1 cellular context compared by ENCODE assay signal in the genomic region with DNA sequence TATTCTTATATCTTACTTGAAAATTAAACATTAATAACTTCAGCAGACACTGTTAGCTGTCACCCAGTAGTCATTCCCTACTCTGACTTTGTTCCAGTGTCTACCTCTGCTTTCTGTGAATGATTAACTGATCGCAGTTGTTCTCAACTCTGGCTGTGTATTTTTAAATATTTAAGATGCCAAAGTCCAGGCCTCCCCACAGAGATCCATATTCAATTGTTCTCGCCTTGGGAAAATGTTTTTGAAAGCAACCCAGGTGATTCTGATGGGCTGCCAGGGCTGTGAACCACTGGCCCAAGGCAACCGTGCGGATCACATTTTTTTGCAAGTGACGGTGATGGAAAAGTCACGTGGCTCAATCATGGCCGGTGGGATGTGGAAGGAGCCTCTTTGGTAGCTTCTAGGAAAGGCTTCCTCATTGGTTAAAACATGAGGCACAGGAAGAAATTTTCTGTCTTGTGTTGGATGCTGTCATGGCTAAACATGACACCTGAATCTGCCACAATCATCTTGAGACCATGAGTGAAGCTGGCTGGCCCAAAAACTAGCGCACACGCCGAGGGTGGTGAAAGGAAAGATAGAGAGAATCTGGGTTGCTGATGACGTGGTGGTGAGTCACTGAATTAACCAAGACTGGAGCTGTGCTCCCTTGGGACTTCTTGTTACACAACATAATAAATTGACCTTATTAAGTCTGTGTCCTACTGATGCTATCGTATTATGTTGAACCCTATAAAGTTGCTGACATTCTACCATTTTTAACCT.
TF ChIP-seq lines count a peak whose summit lies in the region.

No MANE protein-coding gene starts in this region.

TF ChIP-seq in HepG2, 621 proteins besides CTCF, POLR2A, EP300 and RAD21 (continued from another document and continues in another):
- TF ChIP-seq, protein P1, sequence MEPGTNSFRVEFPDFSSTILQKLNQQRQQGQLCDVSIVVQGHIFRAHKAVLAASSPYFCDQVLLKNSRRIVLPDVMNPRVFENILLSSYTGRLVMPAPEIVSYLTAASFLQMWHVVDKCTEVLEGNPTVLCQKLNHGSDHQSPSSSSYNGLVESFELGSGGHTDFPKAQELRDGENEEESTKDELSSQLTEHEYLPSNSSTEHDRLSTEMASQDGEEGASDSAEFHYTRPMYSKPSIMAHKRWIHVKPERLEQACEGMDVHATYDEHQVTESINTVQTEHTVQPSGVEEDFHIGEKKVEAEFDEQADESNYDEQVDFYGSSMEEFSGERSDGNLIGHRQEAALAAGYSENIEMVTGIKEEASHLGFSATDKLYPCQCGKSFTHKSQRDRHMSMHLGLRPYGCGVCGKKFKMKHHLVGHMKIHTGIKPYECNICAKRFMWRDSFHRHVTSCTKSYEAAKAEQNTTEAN (CRISPR knock-in tag; conservative IDR thresholded peaks at IDR 0.05) = no peak
- TF ChIP-seq MZF1 (CRISPR knock-in tag; IDR thresholded peaks at IDR 0.05; ENCODE audit: borderline replicate concordance) = no peak
- TF ChIP-seq, protein P2, sequence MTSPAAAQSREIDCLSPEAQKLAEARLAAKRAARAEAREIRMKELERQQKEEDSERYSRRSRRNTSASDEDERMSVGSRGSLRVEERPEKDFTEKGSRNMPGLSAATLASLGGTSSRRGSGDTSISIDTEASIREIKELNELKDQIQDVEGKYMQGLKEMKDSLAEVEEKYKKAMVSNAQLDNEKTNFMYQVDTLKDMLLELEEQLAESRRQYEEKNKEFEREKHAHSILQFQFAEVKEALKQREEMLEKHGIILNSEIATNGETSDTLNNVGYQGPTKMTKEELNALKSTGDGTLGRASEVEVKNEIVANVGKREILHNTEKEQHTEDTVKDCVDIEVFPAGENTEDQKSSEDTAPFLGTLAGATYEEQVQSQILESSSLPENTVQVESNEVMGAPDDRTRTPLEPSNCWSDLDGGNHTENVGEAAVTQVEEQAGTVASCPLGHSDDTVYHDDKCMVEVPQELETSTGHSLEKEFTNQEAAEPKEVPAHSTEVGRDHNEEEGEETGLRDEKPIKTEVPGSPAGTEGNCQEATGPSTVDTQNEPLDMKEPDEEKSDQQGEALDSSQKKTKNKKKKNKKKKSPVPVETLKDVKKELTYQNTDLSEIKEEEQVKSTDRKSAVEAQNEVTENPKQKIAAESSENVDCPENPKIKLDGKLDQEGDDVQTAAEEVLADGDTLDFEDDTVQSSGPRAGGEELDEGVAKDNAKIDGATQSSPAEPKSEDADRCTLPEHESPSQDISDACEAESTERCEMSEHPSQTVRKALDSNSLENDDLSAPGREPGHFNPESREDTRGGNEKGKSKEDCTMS (CRISPR knock-in tag; conservative IDR thresholded peaks at IDR 0.05) = no peak
- no peak for TF ChIP-seq MAFF (IDR thresholded peaks at IDR 0.05; ENCODE audit: low read depth, low read length)
- no peak for TF ChIP-seq ATAD3A (CRISPR knock-in tag; IDR thresholded peaks at IDR 0.05)
- TF ChIP-seq, protein P3, sequence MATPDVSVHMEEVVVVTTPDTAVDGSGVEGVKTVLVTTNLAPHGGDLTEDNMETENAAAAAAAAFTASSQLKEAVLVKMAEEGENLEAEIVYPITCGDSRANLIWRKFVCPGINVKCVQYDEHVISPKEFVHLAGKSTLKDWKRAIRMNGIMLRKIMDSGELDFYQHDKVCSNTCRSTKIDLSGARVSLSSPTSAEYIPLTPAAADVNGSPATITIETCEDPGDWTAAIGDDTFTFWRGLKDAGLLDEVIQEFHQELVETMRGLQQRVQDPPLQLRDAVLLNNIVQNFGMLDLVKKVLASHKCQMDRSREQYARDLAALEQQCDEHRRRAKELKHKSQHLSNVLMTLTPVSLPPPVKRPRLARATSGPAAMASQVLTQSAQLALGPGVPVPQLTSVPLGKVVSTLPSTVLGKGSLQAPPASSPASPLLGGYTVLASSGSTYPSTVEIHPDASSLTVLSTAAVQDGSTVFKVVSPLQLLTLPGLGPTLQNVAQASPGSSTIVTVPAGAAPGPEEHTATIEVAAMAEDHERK (CRISPR knock-in tag; IDR thresholded peaks at IDR 0.05; ENCODE audit: low read depth) = no peak
- no peak for TF ChIP-seq MAF1 (CRISPR knock-in tag; IDR thresholded peaks at IDR 0.05; ENCODE audit: borderline replicate concordance)
- no peak for TF ChIP-seq ZNF33B (CRISPR knock-in tag; IDR thresholded peaks at IDR 0.05)
- TF ChIP-seq, protein P4, sequence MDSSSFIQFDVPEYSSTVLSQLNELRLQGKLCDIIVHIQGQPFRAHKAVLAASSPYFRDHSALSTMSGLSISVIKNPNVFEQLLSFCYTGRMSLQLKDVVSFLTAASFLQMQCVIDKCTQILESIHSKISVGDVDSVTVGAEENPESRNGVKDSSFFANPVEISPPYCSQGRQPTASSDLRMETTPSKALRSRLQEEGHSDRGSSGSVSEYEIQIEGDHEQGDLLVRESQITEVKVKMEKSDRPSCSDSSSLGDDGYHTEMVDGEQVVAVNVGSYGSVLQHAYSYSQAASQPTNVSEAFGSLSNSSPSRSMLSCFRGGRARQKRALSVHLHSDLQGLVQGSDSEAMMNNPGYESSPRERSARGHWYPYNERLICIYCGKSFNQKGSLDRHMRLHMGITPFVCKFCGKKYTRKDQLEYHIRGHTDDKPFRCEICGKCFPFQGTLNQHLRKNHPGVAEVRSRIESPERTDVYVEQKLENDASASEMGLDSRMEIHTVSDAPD (CRISPR knock-in tag; IDR thresholded peaks at IDR 0.05) = no peak
- TF ChIP-seq NFATC3 (CRISPR knock-in tag; IDR thresholded peaks at IDR 0.05) = no peak
- no peak for TF ChIP-seq ZFP90 (CRISPR knock-in tag; IDR thresholded peaks at IDR 0.05; ENCODE audit: borderline replicate concordance)
- no peak for TF ChIP-seq ZNF841 (CRISPR knock-in tag; IDR thresholded peaks at IDR 0.05; ENCODE audit: borderline replicate concordance)
- TF ChIP-seq, protein P5, sequence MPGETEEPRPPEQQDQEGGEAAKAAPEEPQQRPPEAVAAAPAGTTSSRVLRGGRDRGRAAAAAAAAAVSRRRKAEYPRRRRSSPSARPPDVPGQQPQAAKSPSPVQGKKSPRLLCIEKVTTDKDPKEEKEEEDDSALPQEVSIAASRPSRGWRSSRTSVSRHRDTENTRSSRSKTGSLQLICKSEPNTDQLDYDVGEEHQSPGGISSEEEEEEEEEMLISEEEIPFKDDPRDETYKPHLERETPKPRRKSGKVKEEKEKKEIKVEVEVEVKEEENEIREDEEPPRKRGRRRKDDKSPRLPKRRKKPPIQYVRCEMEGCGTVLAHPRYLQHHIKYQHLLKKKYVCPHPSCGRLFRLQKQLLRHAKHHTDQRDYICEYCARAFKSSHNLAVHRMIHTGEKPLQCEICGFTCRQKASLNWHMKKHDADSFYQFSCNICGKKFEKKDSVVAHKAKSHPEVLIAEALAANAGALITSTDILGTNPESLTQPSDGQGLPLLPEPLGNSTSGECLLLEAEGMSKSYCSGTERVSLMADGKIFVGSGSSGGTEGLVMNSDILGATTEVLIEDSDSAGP (CRISPR knock-in tag; IDR thresholded peaks at IDR 0.05; ENCODE audit: borderline replicate concordance) = peak; percentile 38; the same call in 1 of the 2 replicates
- TF ChIP-seq MIER3 (CRISPR knock-in tag; IDR thresholded peaks at IDR 0.05; ENCODE audit: borderline replicate concordance) = no peak
- TF ChIP-seq, protein P6, sequence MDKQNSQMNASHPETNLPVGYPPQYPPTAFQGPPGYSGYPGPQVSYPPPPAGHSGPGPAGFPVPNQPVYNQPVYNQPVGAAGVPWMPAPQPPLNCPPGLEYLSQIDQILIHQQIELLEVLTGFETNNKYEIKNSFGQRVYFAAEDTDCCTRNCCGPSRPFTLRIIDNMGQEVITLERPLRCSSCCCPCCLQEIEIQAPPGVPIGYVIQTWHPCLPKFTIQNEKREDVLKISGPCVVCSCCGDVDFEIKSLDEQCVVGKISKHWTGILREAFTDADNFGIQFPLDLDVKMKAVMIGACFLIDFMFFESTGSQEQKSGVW (CRISPR knock-in tag; IDR thresholded peaks at IDR 0.05; ENCODE audit: borderline replicate concordance) = no peak
- no peak for TF ChIP-seq ZNF101 (CRISPR knock-in tag; IDR thresholded peaks at IDR 0.05; ENCODE audit: borderline replicate concordance, low read depth)
- TF ChIP-seq ZFP36L1 (CRISPR knock-in tag; IDR thresholded peaks at IDR 0.05) = no peak
- no peak for TF ChIP-seq NFKBIZ (CRISPR knock-in tag; IDR thresholded peaks at IDR 0.05)
- TF ChIP-seq CBX2 (IDR thresholded peaks at IDR 0.05; ENCODE audit: low read depth, low read length) = no peak
- no peak for TF ChIP-seq CBX2 (CRISPR knock-in tag; IDR thresholded peaks at IDR 0.05; ENCODE audit: low read depth)
- no peak for TF ChIP-seq ZFP36 (IDR thresholded peaks at IDR 0.05; ENCODE audit: borderline replicate concordance, low read depth, low read length, partially characterized antibody)
- TF ChIP-seq SMAD1 (CRISPR knock-in tag; IDR thresholded peaks at IDR 0.05; ENCODE audit: borderline replicate concordance, low read depth) = no peak
- no peak for TF ChIP-seq SETDB1 (CRISPR knock-in tag; IDR thresholded peaks at IDR 0.05; ENCODE audit: borderline replicate concordance)
- TF ChIP-seq SIX4 (CRISPR knock-in tag; IDR thresholded peaks at IDR 0.05) = no peak
- TF ChIP-seq, protein P7, sequence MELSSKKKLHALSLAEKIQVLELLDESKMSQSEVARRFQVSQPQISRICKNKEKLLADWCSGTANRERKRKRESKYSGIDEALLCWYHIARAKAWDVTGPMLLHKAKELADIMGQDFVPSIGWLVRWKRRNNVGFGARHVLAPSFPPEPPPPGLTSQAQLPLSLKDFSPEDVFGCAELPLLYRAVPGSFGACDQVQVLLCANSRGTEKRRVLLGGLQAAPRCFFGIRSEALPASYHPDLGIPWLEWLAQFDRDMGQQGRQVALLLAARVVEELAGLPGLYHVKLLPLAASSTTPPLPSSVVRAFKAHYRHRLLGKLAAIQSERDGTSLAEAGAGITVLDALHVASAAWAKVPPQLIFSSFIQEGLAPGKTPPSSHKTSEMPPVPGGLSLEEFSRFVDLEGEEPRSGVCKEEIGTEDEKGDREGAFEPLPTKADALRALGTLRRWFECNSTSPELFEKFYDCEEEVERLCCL (CRISPR knock-in tag; IDR thresholded peaks at IDR 0.05; ENCODE audit: borderline replicate concordance) = no peak
- no peak for TF ChIP-seq ZBTB7A (CRISPR knock-in tag; IDR thresholded peaks at IDR 0.05)
- TF ChIP-seq, protein P8, sequence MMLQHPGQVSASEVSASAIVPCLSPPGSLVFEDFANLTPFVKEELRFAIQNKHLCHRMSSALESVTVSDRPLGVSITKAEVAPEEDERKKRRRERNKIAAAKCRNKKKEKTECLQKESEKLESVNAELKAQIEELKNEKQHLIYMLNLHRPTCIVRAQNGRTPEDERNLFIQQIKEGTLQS (CRISPR knock-in tag; IDR thresholded peaks at IDR 0.05) = no peak
- TF ChIP-seq ZFP62 (CRISPR knock-in tag; IDR thresholded peaks at IDR 0.05) = no peak
- TF ChIP-seq, protein P9, sequence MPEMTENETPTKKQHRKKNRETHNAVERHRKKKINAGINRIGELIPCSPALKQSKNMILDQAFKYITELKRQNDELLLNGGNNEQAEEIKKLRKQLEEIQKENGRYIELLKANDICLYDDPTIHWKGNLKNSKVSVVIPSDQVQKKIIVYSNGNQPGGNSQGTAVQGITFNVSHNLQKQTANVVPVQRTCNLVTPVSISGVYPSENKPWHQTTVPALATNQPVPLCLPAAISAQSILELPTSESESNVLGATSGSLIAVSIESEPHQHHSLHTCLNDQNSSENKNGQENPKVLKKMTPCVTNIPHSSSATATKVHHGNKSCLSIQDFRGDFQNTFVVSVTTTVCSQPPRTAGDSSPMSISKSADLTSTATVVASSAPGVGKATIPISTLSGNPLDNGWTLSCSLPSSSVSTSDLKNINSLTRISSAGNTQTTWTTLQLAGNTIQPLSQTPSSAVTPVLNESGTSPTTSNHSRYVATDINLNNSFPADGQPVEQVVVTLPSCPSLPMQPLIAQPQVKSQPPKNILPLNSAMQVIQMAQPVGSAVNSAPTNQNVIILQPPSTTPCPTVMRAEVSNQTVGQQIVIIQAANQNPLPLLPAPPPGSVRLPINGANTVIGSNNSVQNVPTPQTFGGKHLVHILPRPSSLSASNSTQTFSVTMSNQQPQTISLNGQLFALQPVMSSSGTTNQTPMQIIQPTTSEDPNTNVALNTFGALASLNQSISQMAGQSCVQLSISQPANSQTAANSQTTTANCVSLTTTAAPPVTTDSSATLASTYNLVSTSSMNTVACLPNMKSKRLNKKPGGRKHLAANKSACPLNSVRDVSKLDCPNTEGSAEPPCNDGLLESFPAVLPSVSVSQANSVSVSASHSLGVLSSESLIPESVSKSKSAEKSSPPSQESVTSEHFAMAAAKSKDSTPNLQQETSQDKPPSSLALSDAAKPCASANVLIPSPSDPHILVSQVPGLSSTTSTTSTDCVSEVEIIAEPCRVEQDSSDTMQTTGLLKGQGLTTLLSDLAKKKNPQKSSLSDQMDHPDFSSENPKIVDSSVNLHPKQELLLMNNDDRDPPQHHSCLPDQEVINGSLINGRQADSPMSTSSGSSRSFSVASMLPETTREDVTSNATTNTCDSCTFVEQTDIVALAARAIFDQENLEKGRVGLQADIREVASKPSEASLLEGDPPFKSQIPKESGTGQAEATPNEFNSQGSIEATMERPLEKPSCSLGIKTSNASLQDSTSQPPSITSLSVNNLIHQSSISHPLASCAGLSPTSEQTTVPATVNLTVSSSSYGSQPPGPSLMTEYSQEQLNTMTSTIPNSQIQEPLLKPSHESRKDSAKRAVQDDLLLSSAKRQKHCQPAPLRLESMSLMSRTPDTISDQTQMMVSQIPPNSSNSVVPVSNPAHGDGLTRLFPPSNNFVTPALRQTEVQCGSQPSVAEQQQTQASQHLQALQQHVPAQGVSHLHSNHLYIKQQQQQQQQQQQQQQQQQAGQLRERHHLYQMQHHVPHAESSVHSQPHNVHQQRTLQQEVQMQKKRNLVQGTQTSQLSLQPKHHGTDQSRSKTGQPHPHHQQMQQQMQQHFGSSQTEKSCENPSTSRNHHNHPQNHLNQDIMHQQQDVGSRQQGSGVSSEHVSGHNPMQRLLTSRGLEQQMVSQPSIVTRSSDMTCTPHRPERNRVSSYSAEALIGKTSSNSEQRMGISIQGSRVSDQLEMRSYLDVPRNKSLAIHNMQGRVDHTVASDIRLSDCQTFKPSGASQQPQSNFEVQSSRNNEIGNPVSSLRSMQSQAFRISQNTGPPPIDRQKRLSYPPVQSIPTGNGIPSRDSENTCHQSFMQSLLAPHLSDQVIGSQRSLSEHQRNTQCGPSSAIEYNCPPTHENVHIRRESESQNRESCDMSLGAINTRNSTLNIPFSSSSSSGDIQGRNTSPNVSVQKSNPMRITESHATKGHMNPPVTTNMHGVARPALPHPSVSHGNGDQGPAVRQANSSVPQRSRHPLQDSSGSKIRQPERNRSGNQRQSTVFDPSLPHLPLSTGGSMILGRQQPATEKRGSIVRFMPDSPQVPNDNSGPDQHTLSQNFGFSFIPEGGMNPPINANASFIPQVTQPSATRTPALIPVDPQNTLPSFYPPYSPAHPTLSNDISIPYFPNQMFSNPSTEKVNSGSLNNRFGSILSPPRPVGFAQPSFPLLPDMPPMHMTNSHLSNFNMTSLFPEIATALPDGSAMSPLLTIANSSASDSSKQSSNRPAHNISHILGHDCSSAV (CRISPR knock-in tag; IDR thresholded peaks at IDR 0.05; ENCODE audit: borderline replicate concordance) = no peak
- no peak for TF ChIP-seq EED (CRISPR knock-in tag; IDR thresholded peaks at IDR 0.05)
- no peak for TF ChIP-seq PCBP1 (IDR thresholded peaks at IDR 0.05; ENCODE audit: borderline replicate concordance, low read depth, low read length)
- TF ChIP-seq ARID2 (CRISPR knock-in tag; IDR thresholded peaks at IDR 0.05; ENCODE audit: borderline replicate concordance) = no peak
